Comparison of ENCODE assay signal across 1 cellular context in the genomic region with DNA sequence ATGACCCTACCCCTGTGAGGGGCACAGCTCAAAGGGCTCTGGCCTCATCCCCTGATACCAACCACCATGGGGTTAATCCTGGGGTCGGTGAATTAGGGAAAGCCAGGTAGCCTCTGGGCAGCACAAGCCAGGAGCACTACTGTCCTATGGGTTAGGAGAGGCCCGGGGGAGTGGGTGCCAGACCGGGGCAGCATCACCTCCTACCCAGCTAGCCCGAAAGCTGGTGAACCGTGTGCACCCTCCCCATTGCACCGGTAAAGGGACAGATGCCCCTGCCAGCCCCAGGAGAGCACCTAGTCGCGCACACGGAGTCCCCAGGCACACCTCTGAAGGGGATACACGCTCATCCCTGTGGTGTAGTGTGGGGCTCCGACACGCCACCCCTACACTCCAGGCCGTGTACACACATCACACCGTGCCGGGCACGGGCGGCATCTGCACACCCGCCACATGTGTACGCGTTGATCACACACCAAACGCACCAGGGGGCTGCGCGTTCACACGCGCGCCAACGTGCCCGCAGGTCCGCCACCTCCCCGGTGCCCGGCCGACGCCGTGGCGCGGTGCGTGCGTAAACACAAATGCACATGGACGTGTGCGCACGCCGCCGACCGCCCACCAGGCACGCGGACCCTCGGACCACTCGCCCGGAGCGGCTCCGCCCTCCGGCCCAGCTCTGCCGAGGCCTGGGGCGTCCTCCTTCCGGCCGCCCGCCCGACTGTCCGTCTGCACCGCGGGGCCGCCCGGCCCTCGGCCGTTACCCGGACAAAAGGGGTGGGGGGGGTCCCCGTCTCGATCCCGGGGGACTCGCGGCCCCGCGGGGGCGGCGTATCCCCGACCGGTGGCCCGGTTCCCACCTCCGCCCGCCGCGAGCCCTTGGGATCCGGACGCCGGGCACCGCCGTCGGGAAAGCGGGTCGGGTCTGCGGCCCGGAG.
TF ChIP-seq lines count a peak whose summit lies in the region.

No MANE protein-coding gene starts in this region.

TF ChIP-seq in HepG2, 621 proteins besides CTCF, POLR2A, EP300 and RAD21 (continued from another document and continues in another):
- TF ChIP-seq, protein P1, sequence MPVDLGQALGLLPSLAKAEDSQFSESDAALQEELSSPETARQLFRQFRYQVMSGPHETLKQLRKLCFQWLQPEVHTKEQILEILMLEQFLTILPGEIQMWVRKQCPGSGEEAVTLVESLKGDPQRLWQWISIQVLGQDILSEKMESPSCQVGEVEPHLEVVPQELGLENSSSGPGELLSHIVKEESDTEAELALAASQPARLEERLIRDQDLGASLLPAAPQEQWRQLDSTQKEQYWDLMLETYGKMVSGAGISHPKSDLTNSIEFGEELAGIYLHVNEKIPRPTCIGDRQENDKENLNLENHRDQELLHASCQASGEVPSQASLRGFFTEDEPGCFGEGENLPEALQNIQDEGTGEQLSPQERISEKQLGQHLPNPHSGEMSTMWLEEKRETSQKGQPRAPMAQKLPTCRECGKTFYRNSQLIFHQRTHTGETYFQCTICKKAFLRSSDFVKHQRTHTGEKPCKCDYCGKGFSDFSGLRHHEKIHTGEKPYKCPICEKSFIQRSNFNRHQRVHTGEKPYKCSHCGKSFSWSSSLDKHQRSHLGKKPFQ (CRISPR knock-in tag; IDR thresholded peaks at IDR 0.05; ENCODE audit: insufficient replicate concordance), result peak; percentile 64
- TF ChIP-seq ZNF430 (CRISPR knock-in tag; IDR thresholded peaks at IDR 0.05) (peak; percentile 39; the same call in 1 of the 2 replicates), ZFP90 (CRISPR knock-in tag; IDR thresholded peaks at IDR 0.05; ENCODE audit: borderline replicate concordance) (no peak), JUNB (CRISPR knock-in tag; IDR thresholded peaks at IDR 0.05; ENCODE audit: borderline replicate concordance) (no peak), TBP (CRISPR knock-in tag; IDR thresholded peaks at IDR 0.05) (no peak), ZSCAN31 (CRISPR knock-in tag; IDR thresholded peaks at IDR 0.05; ENCODE audit: low read depth) (no peak), NCOA5 (CRISPR knock-in tag; IDR thresholded peaks at IDR 0.05) (no peak), MATR3 (CRISPR knock-in tag; IDR thresholded peaks at IDR 0.05) (no peak), ZNF3 (CRISPR knock-in tag; IDR thresholded peaks at IDR 0.05) (no peak), TEAD3 (CRISPR knock-in tag; optimal IDR thresholded peaks at IDR 0.05; ENCODE audit: borderline replicate concordance) (peak; percentile 6), HNRNPL (IDR thresholded peaks at IDR 0.05; ENCODE audit: low read depth, low read length) (0 out of 2 replicates have a peak, but pooled peaks have one; percentile 42), ZNF543 (CRISPR knock-in tag; IDR thresholded peaks at IDR 0.05) (peak; percentile 7; the same call in 1 of the 2 replicates), ZNF563 (CRISPR knock-in tag; IDR thresholded peaks at IDR 0.05) (peak; percentile 67; the same call in 1 of the 2 replicates), CBFB (CRISPR knock-in tag; IDR thresholded peaks at IDR 0.05) (0 out of 2 replicates have a peak, but pooled peaks have one; percentile 20), ZNF382 (CRISPR knock-in tag; IDR thresholded peaks at IDR 0.05; ENCODE audit: borderline replicate concordance) (no peak), TCF7 (IDR thresholded peaks at IDR 0.05; ENCODE audit: low read depth) (no peak), HOXA9 (CRISPR knock-in tag; IDR thresholded peaks at IDR 0.05; ENCODE audit: borderline replicate concordance) (no peak), FOXO1 (CRISPR knock-in tag; IDR thresholded peaks at IDR 0.05) (no peak), ZKSCAN5 (CRISPR knock-in tag; IDR thresholded peaks at IDR 0.05) (no peak), RXRB (CRISPR knock-in tag; IDR thresholded peaks at IDR 0.05; ENCODE audit: borderline replicate concordance) (0 out of 2 replicates have a peak, but pooled peaks have one; percentile 26), XBP1 (CRISPR knock-in tag; IDR thresholded peaks at IDR 0.05) (no peak), AGO2 (optimal IDR thresholded peaks at IDR 0.05; ENCODE audit: low read depth, low read length) (no peak)
- TF ChIP-seq, protein P2, sequence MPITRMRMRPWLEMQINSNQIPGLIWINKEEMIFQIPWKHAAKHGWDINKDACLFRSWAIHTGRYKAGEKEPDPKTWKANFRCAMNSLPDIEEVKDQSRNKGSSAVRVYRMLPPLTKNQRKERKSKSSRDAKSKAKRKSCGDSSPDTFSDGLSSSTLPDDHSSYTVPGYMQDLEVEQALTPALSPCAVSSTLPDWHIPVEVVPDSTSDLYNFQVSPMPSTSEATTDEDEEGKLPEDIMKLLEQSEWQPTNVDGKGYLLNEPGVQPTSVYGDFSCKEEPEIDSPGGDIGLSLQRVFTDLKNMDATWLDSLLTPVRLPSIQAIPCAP (CRISPR knock-in tag; IDR thresholded peaks at IDR 0.05; ENCODE audit: low read depth), result no peak
- TF ChIP-seq, protein P3, sequence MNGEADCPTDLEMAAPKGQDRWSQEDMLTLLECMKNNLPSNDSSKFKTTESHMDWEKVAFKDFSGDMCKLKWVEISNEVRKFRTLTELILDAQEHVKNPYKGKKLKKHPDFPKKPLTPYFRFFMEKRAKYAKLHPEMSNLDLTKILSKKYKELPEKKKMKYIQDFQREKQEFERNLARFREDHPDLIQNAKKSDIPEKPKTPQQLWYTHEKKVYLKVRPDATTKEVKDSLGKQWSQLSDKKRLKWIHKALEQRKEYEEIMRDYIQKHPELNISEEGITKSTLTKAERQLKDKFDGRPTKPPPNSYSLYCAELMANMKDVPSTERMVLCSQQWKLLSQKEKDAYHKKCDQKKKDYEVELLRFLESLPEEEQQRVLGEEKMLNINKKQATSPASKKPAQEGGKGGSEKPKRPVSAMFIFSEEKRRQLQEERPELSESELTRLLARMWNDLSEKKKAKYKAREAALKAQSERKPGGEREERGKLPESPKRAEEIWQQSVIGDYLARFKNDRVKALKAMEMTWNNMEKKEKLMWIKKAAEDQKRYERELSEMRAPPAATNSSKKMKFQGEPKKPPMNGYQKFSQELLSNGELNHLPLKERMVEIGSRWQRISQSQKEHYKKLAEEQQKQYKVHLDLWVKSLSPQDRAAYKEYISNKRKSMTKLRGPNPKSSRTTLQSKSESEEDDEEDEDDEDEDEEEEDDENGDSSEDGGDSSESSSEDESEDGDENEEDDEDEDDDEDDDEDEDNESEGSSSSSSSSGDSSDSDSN (CRISPR knock-in tag; IDR thresholded peaks at IDR 0.05), result peak; percentile 61; the same call in 1 of the 2 replicates
- TF ChIP-seq, protein P4, sequence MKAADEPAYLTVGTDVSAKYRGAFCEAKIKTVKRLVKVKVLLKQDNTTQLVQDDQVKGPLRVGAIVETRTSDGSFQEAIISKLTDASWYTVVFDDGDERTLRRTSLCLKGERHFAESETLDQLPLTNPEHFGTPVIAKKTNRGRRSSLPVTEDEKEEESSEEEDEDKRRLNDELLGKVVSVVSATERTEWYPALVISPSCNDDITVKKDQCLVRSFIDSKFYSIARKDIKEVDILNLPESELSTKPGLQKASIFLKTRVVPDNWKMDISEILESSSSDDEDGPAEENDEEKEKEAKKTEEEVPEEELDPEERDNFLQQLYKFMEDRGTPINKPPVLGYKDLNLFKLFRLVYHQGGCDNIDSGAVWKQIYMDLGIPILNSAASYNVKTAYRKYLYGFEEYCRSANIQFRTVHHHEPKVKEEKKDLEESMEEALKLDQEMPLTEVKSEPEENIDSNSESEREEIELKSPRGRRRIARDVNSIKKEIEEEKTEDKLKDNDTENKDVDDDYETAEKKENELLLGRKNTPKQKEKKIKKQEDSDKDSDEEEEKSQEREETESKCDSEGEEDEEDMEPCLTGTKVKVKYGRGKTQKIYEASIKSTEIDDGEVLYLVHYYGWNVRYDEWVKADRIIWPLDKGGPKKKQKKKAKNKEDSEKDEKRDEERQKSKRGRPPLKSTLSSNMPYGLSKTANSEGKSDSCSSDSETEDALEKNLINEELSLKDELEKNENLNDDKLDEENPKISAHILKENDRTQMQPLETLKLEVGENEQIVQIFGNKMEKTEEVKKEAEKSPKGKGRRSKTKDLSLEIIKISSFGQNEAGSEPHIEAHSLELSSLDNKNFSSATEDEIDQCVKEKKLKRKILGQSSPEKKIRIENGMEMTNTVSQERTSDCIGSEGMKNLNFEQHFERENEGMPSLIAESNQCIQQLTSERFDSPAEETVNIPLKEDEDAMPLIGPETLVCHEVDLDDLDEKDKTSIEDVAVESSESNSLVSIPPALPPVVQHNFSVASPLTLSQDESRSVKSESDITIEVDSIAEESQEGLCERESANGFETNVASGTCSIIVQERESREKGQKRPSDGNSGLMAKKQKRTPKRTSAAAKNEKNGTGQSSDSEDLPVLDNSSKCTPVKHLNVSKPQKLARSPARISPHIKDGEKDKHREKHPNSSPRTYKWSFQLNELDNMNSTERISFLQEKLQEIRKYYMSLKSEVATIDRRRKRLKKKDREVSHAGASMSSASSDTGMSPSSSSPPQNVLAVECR (CRISPR knock-in tag; IDR thresholded peaks at IDR 0.05; ENCODE audit: borderline replicate concordance), result peak; percentile 76
- TF ChIP-seq, protein P5, sequence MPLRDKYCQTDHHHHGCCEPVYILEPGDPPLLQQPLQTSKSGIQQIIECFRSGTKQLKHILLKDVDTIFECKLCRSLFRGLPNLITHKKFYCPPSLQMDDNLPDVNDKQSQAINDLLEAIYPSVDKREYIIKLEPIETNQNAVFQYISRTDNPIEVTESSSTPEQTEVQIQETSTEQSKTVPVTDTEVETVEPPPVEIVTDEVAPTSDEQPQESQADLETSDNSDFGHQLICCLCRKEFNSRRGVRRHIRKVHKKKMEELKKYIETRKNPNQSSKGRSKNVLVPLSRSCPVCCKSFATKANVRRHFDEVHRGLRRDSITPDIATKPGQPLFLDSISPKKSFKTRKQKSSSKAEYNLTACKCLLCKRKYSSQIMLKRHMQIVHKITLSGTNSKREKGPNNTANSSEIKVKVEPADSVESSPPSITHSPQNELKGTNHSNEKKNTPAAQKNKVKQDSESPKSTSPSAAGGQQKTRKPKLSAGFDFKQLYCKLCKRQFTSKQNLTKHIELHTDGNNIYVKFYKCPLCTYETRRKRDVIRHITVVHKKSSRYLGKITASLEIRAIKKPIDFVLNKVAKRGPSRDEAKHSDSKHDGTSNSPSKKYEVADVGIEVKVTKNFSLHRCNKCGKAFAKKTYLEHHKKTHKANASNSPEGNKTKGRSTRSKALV (CRISPR knock-in tag; IDR thresholded peaks at IDR 0.05), result no peak; the same call in 1 of the 2 replicates
- TF ChIP-seq, protein P6, sequence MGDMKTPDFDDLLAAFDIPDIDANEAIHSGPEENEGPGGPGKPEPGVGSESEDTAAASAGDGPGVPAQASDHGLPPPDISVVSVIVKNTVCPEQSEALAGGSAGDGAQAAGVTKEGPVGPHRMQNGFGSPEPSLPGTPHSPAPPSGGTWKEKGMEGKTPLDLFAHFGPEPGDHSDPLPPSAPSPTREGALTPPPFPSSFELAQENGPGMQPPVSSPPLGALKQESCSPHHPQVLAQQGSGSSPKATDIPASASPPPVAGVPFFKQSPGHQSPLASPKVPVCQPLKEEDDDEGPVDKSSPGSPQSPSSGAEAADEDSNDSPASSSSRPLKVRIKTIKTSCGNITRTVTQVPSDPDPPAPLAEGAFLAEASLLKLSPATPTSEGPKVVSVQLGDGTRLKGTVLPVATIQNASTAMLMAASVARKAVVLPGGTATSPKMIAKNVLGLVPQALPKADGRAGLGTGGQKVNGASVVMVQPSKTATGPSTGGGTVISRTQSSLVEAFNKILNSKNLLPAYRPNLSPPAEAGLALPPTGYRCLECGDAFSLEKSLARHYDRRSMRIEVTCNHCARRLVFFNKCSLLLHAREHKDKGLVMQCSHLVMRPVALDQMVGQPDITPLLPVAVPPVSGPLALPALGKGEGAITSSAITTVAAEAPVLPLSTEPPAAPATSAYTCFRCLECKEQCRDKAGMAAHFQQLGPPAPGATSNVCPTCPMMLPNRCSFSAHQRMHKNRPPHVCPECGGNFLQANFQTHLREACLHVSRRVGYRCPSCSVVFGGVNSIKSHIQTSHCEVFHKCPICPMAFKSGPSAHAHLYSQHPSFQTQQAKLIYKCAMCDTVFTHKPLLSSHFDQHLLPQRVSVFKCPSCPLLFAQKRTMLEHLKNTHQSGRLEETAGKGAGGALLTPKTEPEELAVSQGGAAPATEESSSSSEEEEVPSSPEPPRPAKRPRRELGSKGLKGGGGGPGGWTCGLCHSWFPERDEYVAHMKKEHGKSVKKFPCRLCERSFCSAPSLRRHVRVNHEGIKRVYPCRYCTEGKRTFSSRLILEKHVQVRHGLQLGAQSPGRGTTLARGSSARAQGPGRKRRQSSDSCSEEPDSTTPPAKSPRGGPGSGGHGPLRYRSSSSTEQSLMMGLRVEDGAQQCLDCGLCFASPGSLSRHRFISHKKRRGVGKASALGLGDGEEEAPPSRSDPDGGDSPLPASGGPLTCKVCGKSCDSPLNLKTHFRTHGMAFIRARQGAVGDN (CRISPR knock-in tag; IDR thresholded peaks at IDR 0.05), result peak; percentile 79
- TF ChIP-seq, protein P7, sequence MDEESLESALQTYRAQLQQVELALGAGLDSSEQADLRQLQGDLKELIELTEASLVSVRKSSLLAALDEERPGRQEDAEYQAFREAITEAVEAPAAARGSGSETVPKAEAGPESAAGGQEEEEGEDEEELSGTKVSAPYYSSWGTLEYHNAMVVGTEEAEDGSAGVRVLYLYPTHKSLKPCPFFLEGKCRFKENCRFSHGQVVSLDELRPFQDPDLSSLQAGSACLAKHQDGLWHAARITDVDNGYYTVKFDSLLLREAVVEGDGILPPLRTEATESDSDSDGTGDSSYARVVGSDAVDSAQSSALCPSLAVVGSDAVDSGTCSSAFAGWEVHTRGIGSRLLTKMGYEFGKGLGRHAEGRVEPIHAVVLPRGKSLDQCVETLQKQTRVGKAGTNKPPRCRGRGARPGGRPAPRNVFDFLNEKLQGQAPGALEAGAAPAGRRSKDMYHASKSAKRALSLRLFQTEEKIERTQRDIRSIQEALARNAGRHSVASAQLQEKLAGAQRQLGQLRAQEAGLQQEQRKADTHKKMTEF (CRISPR knock-in tag; IDR thresholded peaks at IDR 0.05), result no peak
- TF ChIP-seq, protein P8, sequence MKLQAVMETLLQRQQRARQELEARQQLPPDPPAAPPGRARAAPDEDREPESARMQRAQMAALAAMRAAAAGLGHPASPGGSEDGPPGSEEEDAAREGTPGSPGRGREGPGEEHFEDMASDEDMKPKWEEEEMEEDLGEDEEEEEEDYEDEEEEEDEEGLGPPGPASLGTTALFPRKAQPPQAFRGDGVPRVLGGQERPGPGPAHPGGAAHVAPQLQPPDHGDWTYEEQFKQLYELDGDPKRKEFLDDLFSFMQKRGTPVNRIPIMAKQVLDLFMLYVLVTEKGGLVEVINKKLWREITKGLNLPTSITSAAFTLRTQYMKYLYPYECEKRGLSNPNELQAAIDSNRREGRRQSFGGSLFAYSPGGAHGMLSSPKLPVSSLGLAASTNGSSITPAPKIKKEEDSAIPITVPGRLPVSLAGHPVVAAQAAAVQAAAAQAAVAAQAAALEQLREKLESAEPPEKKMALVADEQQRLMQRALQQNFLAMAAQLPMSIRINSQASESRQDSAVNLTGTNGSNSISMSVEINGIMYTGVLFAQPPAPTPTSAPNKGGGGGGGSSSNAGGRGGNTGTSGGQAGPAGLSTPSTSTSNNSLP (IDR thresholded peaks at IDR 0.05; ENCODE audit: low read depth, low read length), result no peak
- TF ChIP-seq, protein P9, sequence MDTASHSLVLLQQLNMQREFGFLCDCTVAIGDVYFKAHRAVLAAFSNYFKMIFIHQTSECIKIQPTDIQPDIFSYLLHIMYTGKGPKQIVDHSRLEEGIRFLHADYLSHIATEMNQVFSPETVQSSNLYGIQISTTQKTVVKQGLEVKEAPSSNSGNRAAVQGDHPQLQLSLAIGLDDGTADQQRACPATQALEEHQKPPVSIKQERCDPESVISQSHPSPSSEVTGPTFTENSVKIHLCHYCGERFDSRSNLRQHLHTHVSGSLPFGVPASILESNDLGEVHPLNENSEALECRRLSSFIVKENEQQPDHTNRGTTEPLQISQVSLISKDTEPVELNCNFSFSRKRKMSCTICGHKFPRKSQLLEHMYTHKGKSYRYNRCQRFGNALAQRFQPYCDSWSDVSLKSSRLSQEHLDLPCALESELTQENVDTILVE (CRISPR knock-in tag; IDR thresholded peaks at IDR 0.05), result no peak
